8 cellular contexts compared by ENCODE assay signal in the genomic region with DNA sequence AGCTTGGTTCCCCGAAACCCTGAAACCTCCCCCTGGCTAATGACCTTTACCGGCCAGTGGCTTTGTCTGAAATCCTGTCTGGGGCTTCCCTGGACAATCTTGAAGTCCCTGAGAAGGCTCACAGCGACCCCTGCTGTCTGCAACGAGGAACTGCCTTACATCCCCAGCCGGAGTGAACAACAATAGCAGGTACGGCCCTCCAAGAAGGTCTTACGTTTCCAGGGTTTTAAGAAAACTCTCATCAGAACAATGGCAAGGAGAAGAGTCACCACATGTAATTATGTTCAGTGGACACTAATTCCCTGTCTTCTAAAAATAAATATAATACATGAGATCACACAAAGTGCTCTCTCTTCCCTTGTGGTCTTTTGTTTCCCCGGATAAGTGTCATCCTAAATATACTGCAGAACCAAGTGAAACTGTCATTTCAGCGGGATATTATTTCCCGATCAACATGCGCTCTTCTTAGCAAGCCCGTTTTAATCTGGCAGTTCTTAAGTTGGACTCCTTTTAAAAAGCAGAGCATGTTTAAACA. TPM values are rescaled to one million over a fixed set of nuclear protein-coding genes. Genes with fewer than 3 reads are reported as not detected.
DNase-seq lines count a peak whose midpoint lies in the region; ATAC-seq and TF ChIP-seq lines count a peak whose summit lies in the region.

No MANE protein-coding gene starts in this region.

- no peak overlapping the region for H3K27ac ChIP-seq in endodermal cell (ENCODE audit: low read depth, low read length)

- no peak overlapping the region for H3K4me3 Mint-ChIP-seq in activated CD4-positive, alpha-beta memory T cell treated with anti-CD3 and anti-CD28 coated beads for 36 hours
- no peak overlapping the region for H3K4me3 Mint-ChIP-seq in endodermal cell

- no peaks in the 10 kb centered on the region for H3K27me3 ChIP-seq in endodermal cell (ENCODE audit: control insufficient read depth, insufficient read depth, low read length, poor library complexity, severe bottlenecking)

- H3K9me3 Mint-ChIP-seq in activated CD4-positive, alpha-beta memory T cell treated with anti-CD3 and anti-CD28 coated beads for 36 hours = no peaks in the 10 kb centered on the region
- no peaks in the 10 kb centered on the region for H3K9me3 Mint-ChIP-seq in endodermal cell

- peak; percentile 53 for ATAC-seq in HG02759 (IDR thresholded peaks at IDR 0.05; ENCODE audit: unreplicated experiment)
- no peak for ATAC-seq in HG02678 (IDR thresholded peaks at IDR 0.05; ENCODE audit: unreplicated experiment)

- CTCF ChIA-PET in activated CD4-positive, alpha-beta memory T cell treated with anti-CD3 and anti-CD28 coated beads for 36 hours (lab: Charles Lee) = interaction anchor here (1.6 kb wide), 1 partner anchor 16 kb away, joined by 4 read pairs; no protein-coding TSS in a partner anchor

- no peak overlapping the region for H3K9ac ChIP-seq in endodermal cell (ENCODE audit: extremely low read depth, low read length, poor library complexity, severe bottlenecking)

- no peaks in the 10 kb centered on the region for H3K4me1 ChIP-seq in endodermal cell (ENCODE audit: control insufficient read depth, insufficient read depth, low read length)

- peaks cover 47% of the 10 kb centered on the region for H3K36me3 ChIP-seq in endodermal cell (ENCODE audit: control insufficient read depth, insufficient read depth, low read length)

- intact Hi-C loops in activated CD4-positive, alpha-beta memory T cell treated with anti-CD3 and anti-CD28 coated beads for 36 hours (cut with micrococcal nuclease) = no loop called here

- no peaks in the 10 kb centered on the region for H3K4me1 Mint-ChIP-seq in activated CD4-positive, alpha-beta memory T cell treated with anti-CD3 and anti-CD28 coated beads for 36 hours (ENCODE audit: low read depth)
- peaks cover 17% of the 10 kb centered on the region for H3K4me1 Mint-ChIP-seq in endodermal cell

- H3K27me3 Mint-ChIP-seq in activated CD4-positive, alpha-beta memory T cell treated with anti-CD3 and anti-CD28 coated beads for 36 hours = no peaks in the 10 kb centered on the region
- H3K27me3 Mint-ChIP-seq in endodermal cell (ENCODE audit: insufficient read depth) = no peaks in the 10 kb centered on the region

- 53 to 57% methylated on average over 10 to 12 of the region's 12 CpGs for WGBS in endodermal cell (ENCODE audit: insufficient coverage in 1 of 2, insufficient read length in 1 of 2), 2 experiments

- peaks cover 41% of the 10 kb centered on the region for H3K36me3 Mint-ChIP-seq in activated CD4-positive, alpha-beta memory T cell treated with anti-CD3 and anti-CD28 coated beads for 36 hours
- H3K36me3 Mint-ChIP-seq in endodermal cell (ENCODE audit: low read depth) = peaks cover 44% of the 10 kb centered on the region

- TF ChIP-seq CTCF in endodermal cell (conservative IDR thresholded peaks at IDR 0.05) = peak; percentile 97

- H3K27ac Mint-ChIP-seq in activated CD4-positive, alpha-beta memory T cell treated with anti-CD3 and anti-CD28 coated beads for 36 hours = no peak overlapping the region
- H3K27ac Mint-ChIP-seq in endodermal cell = no peak overlapping the region

- DNase-seq in CMK (ENCODE audit: low read depth) (peak; percentile 45), NCI-H526 treated with DMSO at 0.1 percent for 48 hours (lab: John Stamatoyannopoulos, UW) (peak; percentile 28), endodermal cell (peak; percentile 98), midbrain (lab: John Stamatoyannopoulos, UW) (peak; percentile 77)
- peak; percentile 65 for DNase-seq in activated CD4-positive, alpha-beta memory T cell treated with anti-CD3 and anti-CD28 coated beads for 36 hours
- DNase-seq in stimulated activated CD8-positive, alpha-beta memory T cell treated with anti-CD3 and anti-CD28 coated beads, Interleukin-7, amount 100 ng/mL, for 1 hour (ENCODE audit: low read depth in 2 of 2) = peak; percentile 2 to 23

- H3K4me3 ChIP-seq in endodermal cell (ENCODE audit: low read length) = no peak overlapping the region

- POLR2A ChIA-PET in activated CD4-positive, alpha-beta memory T cell treated with anti-CD3 and anti-CD28 coated beads for 36 hours (lab: Charles Lee) = no interaction called here

- no peaks in the 10 kb centered on the region for H3K9me3 ChIP-seq in endodermal cell (ENCODE audit: control insufficient read depth, low read length)

RNA-seq across cellular contexts. Expression of gene RBM19, which starts 53.3 kb away (rescaled TPM):
- 10 to 100 TPM; 69.6 to 74.1 TPM for total RNA-seq in activated CD4-positive, alpha-beta memory T cell treated with anti-CD3 and anti-CD28 coated beads for 36 hours
- total RNA-seq in endodermal cell = 10 to 100 TPM; 38.6 to 43.1 TPM
- 21.8 TPM for polyA plus RNA-seq in endodermal cell (2013, experiment 1 of 2)
- 19.9 TPM for polyA plus RNA-seq in endodermal cell (2013, experiment 2 of 2)

Comparison
In these comparisons a context has a peak if more than half of its experiments do, and no peak if none do; other contexts are left out.
1. DNase-seq: peak in every context shown above with its lines; median percentile 98 in endodermal cell; 77 in midbrain; 65 in activated CD4-positive, alpha-beta memory T cell treated with anti-CD3 and anti-CD28 coated beads for 36 hours; 45 in CMK; 28 in NCI-H526 treated with DMSO at 0.1 percent for 48 hours; 12 in stimulated activated CD8-positive, alpha-beta memory T cell treated with anti-CD3 and anti-CD28 coated beads, Interleukin-7, amount 100 ng/mL, for 1 hour.